Comparison of ENCODE assay signal across 8 cellular contexts in the genomic region with DNA sequence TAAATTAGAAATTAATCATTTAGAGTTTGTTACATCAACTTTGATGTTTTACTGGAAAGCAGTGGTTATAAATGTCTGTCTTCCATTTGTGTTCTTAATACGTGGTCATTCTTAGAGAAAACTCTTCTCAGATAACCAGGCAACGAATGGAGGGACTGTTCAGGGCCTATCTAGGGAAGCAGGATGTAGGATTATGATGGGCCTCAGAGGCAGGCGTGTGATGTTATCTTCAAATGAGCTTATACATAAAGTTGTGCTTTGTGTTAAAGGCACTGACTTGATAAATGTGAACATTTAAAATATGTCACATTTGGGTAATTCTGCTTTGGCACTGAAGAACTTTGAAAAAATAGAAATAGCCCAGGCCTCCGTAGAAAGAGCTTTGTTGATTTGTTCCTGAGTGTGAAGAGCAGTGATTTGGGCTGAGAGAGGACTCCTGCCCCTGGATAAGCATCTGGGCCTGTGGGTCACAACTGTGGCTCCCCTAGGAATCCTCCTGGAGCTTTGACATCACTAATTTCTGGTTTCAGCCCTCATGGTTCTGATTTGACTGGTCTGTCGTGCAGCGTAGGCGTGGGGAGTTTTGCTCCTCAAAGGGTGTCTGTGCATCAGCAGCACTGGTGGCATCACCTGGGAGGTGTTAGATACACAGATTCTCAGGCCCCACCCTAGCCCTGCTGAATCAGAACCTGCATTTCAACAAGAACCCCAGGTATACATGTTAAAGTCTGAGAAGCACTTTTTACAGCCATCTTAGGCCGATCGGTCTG. TPM values are rescaled to one million over a fixed set of nuclear protein-coding genes. Genes with fewer than 3 reads are reported as not detected.
DNase-seq lines count a peak whose midpoint lies in the region; ATAC-seq and TF ChIP-seq lines count a peak whose summit lies in the region.
"Had no signal": no experiment of that assay in that cellular context is flagged by ENCODE, and none has a peak within 500 bp of the region (broad histone marks: within the 10 kb centered on the region; RNA-seq: fewer than 3 reads in every experiment).

No MANE protein-coding gene starts in this region.

- intact Hi-C loops in esophagus muscularis mucosa (cut with DNase I), result no loop called here

- WGBS in tibial nerve, 2 donors, result 94 to 96% methylated on average over 9 of the region's 9 CpGs
- 89% methylated on average over 9 of the region's 9 CpGs for WGBS in esophagus muscularis mucosa

- peak; percentile 82 for DNase-seq in activated CD4-positive, alpha-beta T cell treated with anti-CD3 and anti-CD28 coated beads for 48 hours
- DNase-seq in stimulated activated CD4-positive, alpha-beta T cell treated with anti-CD3 and anti-CD28 coated beads, Interleukin-4, amount 100 ng/mL, for 1 hour, result peak; percentile 62
- DNase-seq in ureter (ENCODE audit: low spot score) (no peak), tibial nerve (ENCODE audit: low spot score in 2 of 2) (no peak), esophagus muscularis mucosa (ENCODE audit: extremely low spot score) (no peak)
- DNase-seq: activated naive CD8-positive, alpha-beta T cell treated with anti-CD3 and anti-CD28 coated beads, Interleukin-2, amount 10 ng/mL, durations not matched to agents 7 days and 5 days had no signal

- H3K27me3 ChIP-seq in tibial nerve (no peaks in the 10 kb centered on the region), esophagus muscularis mucosa (no peaks in the 10 kb centered on the region)

- TF ChIP-seq EP300 in tibial nerve (IDR thresholded peaks at IDR 0.05), result no peak
- TF ChIP-seq EP300 in esophagus muscularis mucosa (IDR thresholded peaks at IDR 0.05), result no peak

- no peak overlapping the region for H3K4me3 ChIP-seq in tibial nerve
- no peak overlapping the region for H3K4me3 ChIP-seq in esophagus muscularis mucosa

- ATAC-seq in GM19035 (IDR thresholded peaks at IDR 0.05; ENCODE audit: unreplicated experiment), result peak; percentile 83
- peak; percentile 84 for ATAC-seq in HG02763 (IDR thresholded peaks at IDR 0.05; ENCODE audit: unreplicated experiment)

- no peak overlapping the region for H3K27ac ChIP-seq in tibial nerve
- no peak overlapping the region for H3K27ac ChIP-seq in esophagus muscularis mucosa (replicated peaks in 1 of 4)

- H3K4me1 ChIP-seq in tibial nerve (peaks cover 0 to 34% (median 7%) of the 10 kb centered on the region in 4 donors), esophagus muscularis mucosa (peaks cover 44 to 53% (median 48%) of the 10 kb centered on the region in 4 donors)

- TF ChIP-seq CTCF in tibial nerve (IDR thresholded peaks at IDR 0.05) (no peak), esophagus muscularis mucosa (IDR thresholded peaks at IDR 0.05) (no peak)

- peaks cover 0 to 3% (median 0%) of the 10 kb centered on the region in 4 donors for H3K9me3 ChIP-seq in tibial nerve
- no peaks in the 10 kb centered on the region for H3K9me3 ChIP-seq in esophagus muscularis mucosa

- TF ChIP-seq POLR2A in tibial nerve (IDR thresholded peaks at IDR 0.05) (no peak), esophagus muscularis mucosa (IDR thresholded peaks at IDR 0.05; ENCODE audit: low read depth) (no peak)

- H3K36me3 ChIP-seq in tibial nerve, result peaks cover 0 to 4% (median 0%) of the 10 kb centered on the region in 3 donors
- H3K36me3 ChIP-seq in esophagus muscularis mucosa, result no peaks in the 10 kb centered on the region

RNA-seq across cellular contexts. Expression of gene SAMD4A, which starts 55.4 kb away (rescaled TPM):
- total RNA-seq in ureter (56.6 TPM), tibial nerve (10 to 100 TPM; 39.8 to 53.3 (median 48.0) TPM), esophagus muscularis mucosa (100 to 1,000 TPM in 2 of 4 donors, 10 to 100 TPM in 2; 76.8 to 123 (median 97.0) TPM)

Comparison
In these comparisons a context has a peak if more than half of its experiments do, and no peak if none do; other contexts are left out.
1. DNase-seq: peak in activated CD4-positive, alpha-beta T cell treated with anti-CD3 and anti-CD28 coated beads for 48 hours (single experiment) and stimulated activated CD4-positive, alpha-beta T cell treated with anti-CD3 and anti-CD28 coated beads, Interleukin-4, amount 100 ng/mL, for 1 hour (single experiment); none in ureter (single experiment), tibial nerve (0 of 2) and esophagus muscularis mucosa (single experiment).